ENCODE assay signal across 8 cellular contexts in the genomic region with DNA sequence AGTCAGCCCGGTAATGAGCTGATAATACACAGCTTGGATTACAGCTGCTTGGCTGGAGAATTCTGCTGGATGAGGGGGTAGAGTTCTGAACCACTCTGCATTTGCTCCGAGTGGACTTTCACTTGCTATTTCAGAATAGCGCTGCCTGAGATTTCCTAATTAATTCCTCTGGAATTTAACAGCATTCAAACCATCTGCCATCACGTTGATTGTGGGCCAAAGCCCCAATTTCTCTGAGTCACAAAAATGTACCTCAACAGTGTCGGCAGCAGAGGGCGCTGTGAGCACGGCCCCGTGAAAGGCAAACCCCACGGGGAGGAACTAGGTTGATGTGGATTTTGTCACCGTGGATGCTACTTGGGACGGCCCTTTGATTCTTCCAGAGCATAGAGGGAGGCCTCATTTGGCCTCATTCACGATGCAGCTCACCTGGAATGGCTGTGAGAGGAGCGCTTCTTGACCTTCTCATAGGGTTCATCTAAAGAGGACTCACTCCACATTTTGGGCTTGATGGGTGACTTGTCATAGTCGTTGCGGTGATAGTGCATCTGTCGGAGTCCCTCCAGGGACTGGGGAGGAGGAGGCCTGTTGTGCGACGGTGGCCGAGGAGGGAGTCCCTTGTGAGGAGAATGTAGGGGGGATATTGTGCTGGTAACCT.
DNase-seq lines count a peak whose midpoint lies in the region; ATAC-seq, FAIRE-seq and TF ChIP-seq lines count a peak whose summit lies in the region.

No MANE protein-coding gene starts in this region.

- peak; percentile 46 for FAIRE-seq in A549 (lab: Jason Lieb, UNC)

- no peaks in the 10 kb centered on the region for H3K9me3 ChIP-seq in A549

- TF ChIP-seq CTCF in A549 (IDR thresholded peaks at IDR 0.05) = peak; percentile 88

- H3K4me2 ChIP-seq in A549 = no peak overlapping the region

- H3K4me3 ChIP-seq in A549 = no peak overlapping the region

- WGBS in A549 (ENCODE audit: missing lambda C conversion rate) = 48% methylated on average over 15 of the region's 19 CpGs

- no peak for TF ChIP-seq EP300 in A549 (IDR thresholded peaks at IDR 0.05)

- TF ChIP-seq RAD21 in A549 (conservative IDR thresholded peaks at IDR 0.05 in 1 of 2, IDR thresholded peaks at IDR 0.05 in 1 of 2) = peak; percentile 88 to 94

- POLR2A ChIA-PET in A549 (lab: Yijun Ruan, JAX) = no interaction called here

- no peak overlapping the region for H3K4me3 Mint-ChIP-seq in effector memory CD8-positive, alpha-beta T cell
- H3K4me3 Mint-ChIP-seq in memory B cell = no peak overlapping the region

- DNase-seq in A549 (ENCODE audit: low read depth in 1 of 2, low spot score in 1 of 2) (peak; percentile 27 to 59), NCI-H446 treated with DMSO at 0.1 percent for 48 hours (lab: John Stamatoyannopoulos, UW) (peak; percentile 45), memory B cell (ENCODE audit: low spot score in 2 of 2) (peak; percentile 70 to 76), GOT3 (lab: John Stamatoyannopoulos, UW) (no peak)
- DNase-seq in activated CD8-positive, alpha-beta memory T cell treated with anti-CD3 and anti-CD28 coated beads for 1 hour (ENCODE audit: extremely low read depth in 1 of 2, low read depth in 1 of 2) = peak; percentile 32 to 53
- DNase-seq in effector memory CD8-positive, alpha-beta T cell = peak; percentile 60 to 65 (median 61)
- DNase-seq in stimulated activated CD8-positive, alpha-beta memory T cell treated with anti-CD3 and anti-CD28 coated beads, Interleukin-12 subunit alpha, Interleukin-12 subunit beta, amount 100 ng/mL, for 4 hours (ENCODE audit: low read depth) = peak; percentile 34

- no peaks in the 10 kb centered on the region for H3K27me3 Mint-ChIP-seq in effector memory CD8-positive, alpha-beta T cell
- H3K27me3 Mint-ChIP-seq in memory B cell = no peaks in the 10 kb centered on the region

- no peaks in the 10 kb centered on the region for H3K36me3 Mint-ChIP-seq in effector memory CD8-positive, alpha-beta T cell (ENCODE audit: insufficient read depth)
- H3K36me3 Mint-ChIP-seq in memory B cell = no peaks in the 10 kb centered on the region

- H3K4me1 Mint-ChIP-seq in effector memory CD8-positive, alpha-beta T cell (ENCODE audit: low read depth in 2 of 2) = peaks cover 0 to 6% of the 10 kb centered on the region in 2 donors
- H3K4me1 Mint-ChIP-seq in memory B cell = peaks cover 7% of the 10 kb centered on the region

- no peaks in the 10 kb centered on the region for H3K9me3 Mint-ChIP-seq in effector memory CD8-positive, alpha-beta T cell
- no peaks in the 10 kb centered on the region for H3K9me3 Mint-ChIP-seq in memory B cell

- TF ChIP-seq POLR2A in A549 (IDR thresholded peaks at IDR 0.05; ENCODE audit: low read length) = no peak

- ATAC-seq in A549 (peak; percentile 52 to 74; a peak in 3 of 6 replicates), GM18511 (IDR thresholded peaks at IDR 0.05; ENCODE audit: unreplicated experiment) (peak; percentile 56), memory B cell (ENCODE audit: low read depth) (peak; percentile 73)
- peak; percentile 63 for ATAC-seq in effector memory CD8-positive, alpha-beta T cell (replicated peaks)

- no peak overlapping the region for H3K27ac ChIP-seq in A549

- CTCF ChIA-PET in A549 (lab: Yijun Ruan, JAX) = interaction anchor here (0.6 to 3.4 kb wide), 29 partner anchors 8 to 136 kb away, joined by 3 to 39 read pairs (median 4); no protein-coding TSS in a partner anchor

- H3K4me1 ChIP-seq in A549 = no peaks in the 10 kb centered on the region

- peak overlapping the region in 1 of 2 donors; percentile 44 for H3K27ac Mint-ChIP-seq in effector memory CD8-positive, alpha-beta T cell
- peak overlapping the region; percentile 6 for H3K27ac Mint-ChIP-seq in memory B cell

TF ChIP-seq in A549, 52 proteins besides CTCF, POLR2A, EP300 and RAD21:
- TF ChIP-seq, protein P1, sequence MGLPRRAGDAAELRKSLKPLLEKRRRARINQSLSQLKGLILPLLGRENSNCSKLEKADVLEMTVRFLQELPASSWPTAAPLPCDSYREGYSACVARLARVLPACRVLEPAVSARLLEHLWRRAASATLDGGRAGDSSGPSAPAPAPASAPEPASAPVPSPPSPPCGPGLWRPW (IDR thresholded peaks at IDR 0.05) = no peak
- TF ChIP-seq SMC3 (IDR thresholded peaks at IDR 0.05) = peak; percentile 91
TF ChIP-seq in A549: peak in this region for 1.
